Comparison of ENCODE assay signal across 14 cellular contexts in genomic region chr2:152367547-152368250, GRCh38. TPM values are rescaled to one million over a fixed set of nuclear protein-coding genes. Genes with fewer than 3 reads are reported as not detected.
DNase-seq lines count a peak whose midpoint lies in the region; ATAC-seq and TF ChIP-seq lines count a peak whose summit lies in the region.
"Had no signal": no experiment of that assay in that cellular context is flagged by ENCODE, and none has a peak within 500 bp of the region (broad histone marks: within the 10 kb centered on the region; RNA-seq: fewer than 3 reads in every experiment).

No MANE protein-coding gene starts in this region.

- DNase-seq in left kidney (ENCODE audit: low read depth, low spot score), result peak; percentile 47
- no peak for DNase-seq in GM19238 (ENCODE audit: insufficient read length, low spot score)
- DNase-seq in MCF 10A (ENCODE audit: unreplicated experiment), result no peak
- DNase-seq in activated CD8-positive, alpha-beta memory T cell treated with anti-CD3 and anti-CD28 coated beads, Interleukin-2, amount 50 U/mL, for 48 hours, result no peak
- no peak for DNase-seq in RWPE1 (ENCODE audit: low spot score)
- DNase-seq: activated T-cell treated with anti-CD3 and anti-CD28 coated beads for 4 hours; anterior cingulate cortex; CD8-positive, alpha-beta T cell; effector CD8-positive, alpha-beta T cell; naive B cell; NCI-H2107 had no signal

- H3K9me3 Mint-ChIP-seq in MCF 10A (ENCODE audit: unreplicated experiment), result no peaks in the 10 kb centered on the region
- H3K9me3 Mint-ChIP-seq: CD8-positive, alpha-beta T cell; naive B cell had no signal

- BruUV-seq in MCF 10A (replicated peaks; lab: Mats Ljungman, UMichigan), result no TSS peak

- H3K4me1 Mint-ChIP-seq in MCF 10A (ENCODE audit: insufficient read depth, unreplicated experiment), result peaks cover 23% of the 10 kb centered on the region
- H3K4me1 Mint-ChIP-seq: naive B cell had no signal

- CTCF ChIA-PET in MCF 10A (lab: Yijun Ruan, JAX), result interaction anchor here (0.6 kb wide), 1 partner anchor 89 kb away, joined by 3 read pairs; no protein-coding TSS in a partner anchor
- CTCF ChIA-PET in RWPE1 (lab: Yijun Ruan, JAX), result interaction anchor here (0.5 to 0.6 kb wide), 3 partner anchors 14 to 1053 kb away, joined by 3 to 5 read pairs (median 4); no protein-coding TSS in a partner anchor

- POLR2A ChIA-PET in MCF 10A (lab: Yijun Ruan, JAX) (interaction anchor here (0.7 kb wide), 1 partner anchor 13 kb away, joined by 3 read pairs; no protein-coding TSS in a partner anchor), RWPE1 (lab: Yijun Ruan, JAX; ENCODE audit: low non-redundant PET) (no interaction called here)

- H3K27me3 Mint-ChIP-seq in MCF 10A (ENCODE audit: insufficient read depth, unreplicated experiment), result no peaks in the 10 kb centered on the region

- H3K27ac ChIP-seq in RWPE1, result no peak overlapping the region

- H3K4me3 Mint-ChIP-seq in MCF 10A (ENCODE audit: unreplicated experiment), result no peak overlapping the region
- H3K4me3 Mint-ChIP-seq: CD8-positive, alpha-beta T cell; naive B cell had no signal

- intact Hi-C loops in MCF 10A (cut with micrococcal nuclease), result no loop called here

- peak; percentile 64 for ATAC-seq in GM19023 (IDR thresholded peaks at IDR 0.05; ENCODE audit: unreplicated experiment)
- peak; percentile 81 for ATAC-seq in HG02571 (IDR thresholded peaks at IDR 0.05; ENCODE audit: unreplicated experiment)
- ATAC-seq in HG03469 (IDR thresholded peaks at IDR 0.05; ENCODE audit: unreplicated experiment), result peak; percentile 83
- ATAC-seq: CD8-positive, alpha-beta T cell had no signal

- H3K36me3 Mint-ChIP-seq in MCF 10A (ENCODE audit: insufficient read depth, unreplicated experiment), result no peaks in the 10 kb centered on the region
- H3K36me3 Mint-ChIP-seq: CD8-positive, alpha-beta T cell; naive B cell had no signal

- TF ChIP-seq CTCF in MCF 10A (IDR thresholded peaks at IDR 0.05; ENCODE audit: unreplicated experiment) (no peak), RWPE1 (conservative IDR thresholded peaks at IDR 0.05; ENCODE audit: low read depth) (no peak)

- H3K27ac Mint-ChIP-seq in MCF 10A (ENCODE audit: low read depth, unreplicated experiment), result no peak overlapping the region
- H3K27ac Mint-ChIP-seq: CD8-positive, alpha-beta T cell had no signal

RNA-seq across cellular contexts. Expression of gene FMNL2, which starts 32.7 kb away (rescaled TPM):
- total RNA-seq in MCF 10A (2022), result 72.9 and 76.5 TPM in 2 replicates
